ENCODE assay signal across 23 cellular contexts in the genomic region with DNA sequence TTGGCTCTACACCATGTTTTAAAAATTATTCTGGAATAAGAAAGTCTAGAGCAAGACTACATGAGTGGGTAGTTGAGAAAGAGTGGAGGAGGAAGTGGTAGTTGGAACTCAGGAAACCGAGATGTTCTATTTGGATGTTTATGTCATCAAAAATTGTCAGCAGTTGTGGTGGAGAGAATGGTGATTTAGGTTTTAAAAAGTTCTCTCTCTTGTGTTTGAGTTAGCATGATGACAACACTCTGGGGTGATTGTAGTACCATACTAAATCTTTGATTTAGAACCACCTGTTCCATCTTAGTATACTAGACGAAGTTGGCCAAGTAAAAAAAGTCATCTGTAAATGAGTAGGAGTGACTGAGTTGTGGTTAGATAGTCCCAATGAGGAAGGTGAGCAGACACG.
DNase-seq lines count a peak whose midpoint lies in the region; ATAC-seq and TF ChIP-seq lines count a peak whose summit lies in the region.
"Had no signal": no experiment of that assay in that cellular context is flagged by ENCODE, and none has a peak within 500 bp of the region (broad histone marks: within the 10 kb centered on the region; RNA-seq: fewer than 3 reads in every experiment).

No MANE protein-coding gene starts in this region.

- H3K4me1 ChIP-seq in RWPE2 (ENCODE audit: insufficient read depth, poor library complexity, severe bottlenecking) (no peaks in the 10 kb centered on the region), neutrophil (ENCODE audit: control insufficient read depth in 1 of 2, insufficient read depth in 1 of 2, low read depth in 1 of 2, low read length in 1 of 2) (peaks cover 36 to 40% of the 10 kb centered on the region in 2 experiments)
- H3K4me1 ChIP-seq: parathyroid adenoma, sigmoid colon, transverse colon had no signal

- H3K27ac ChIP-seq in HL-60 (replicated peaks) (peak overlapping the region; percentile 60), RWPE2 (ENCODE audit: poor library complexity, severe bottlenecking) (peak overlapping the region; percentile 20), neutrophil (peak overlapping the region; percentile 77)
- H3K27ac ChIP-seq: 22Rv1, parathyroid adenoma, sigmoid colon, transverse colon had no signal

- no peaks in the 10 kb centered on the region for H3K27me3 ChIP-seq in HL-60 (ENCODE audit: insufficient read depth, poor library complexity, severe bottlenecking)
- no peaks in the 10 kb centered on the region for H3K27me3 ChIP-seq in RWPE2 (ENCODE audit: insufficient read depth, poor library complexity, severe bottlenecking)
- H3K27me3 ChIP-seq in neutrophil = no peaks in the 10 kb centered on the region
- H3K27me3 ChIP-seq: sigmoid colon, transverse colon had no signal

- ATAC-seq in RWPE2 (ENCODE audit: low read depth) = no peak
- ATAC-seq: natural killer cell, Panc1 had no signal

- H3K4me3 ChIP-seq in HL-60 (replicated peaks; ENCODE audit: insufficient read depth, low read length) (no peak overlapping the region), RWPE2 (ENCODE audit: severe bottlenecking) (no peak overlapping the region), neutrophil (ENCODE audit: low read depth in 1 of 2, low read length in 1 of 2) (peak overlapping the region; percentile 0 to 1)
- H3K4me3 ChIP-seq: sigmoid colon, transverse colon had no signal

- peak; percentile 13 for DNase-seq in SIG-M5 treated with dmso at 0.1 percent for 504 hours (lab: John Stamatoyannopoulos, UW; ENCODE audit: unreplicated experiment)
- DNase-seq in SIG-M5 (lab: John Stamatoyannopoulos, UW) = no peak
- DNase-seq in HL-60 (ENCODE audit: low read depth in 1 of 2, low spot score in 1 of 2) = peak; percentile 40 to 47
- DNase-seq in RWPE2 (ENCODE audit: low spot score) = no peak
- DNase-seq in NCI-H446 (lab: John Stamatoyannopoulos, UW) = no peak
- DNase-seq in GM10266 (ENCODE audit: extremely low spot score) = no peak
- DNase-seq in NCI-H2107 treated with DMSO at 0.1 percent for 48 hours (lab: John Stamatoyannopoulos, UW; ENCODE audit: unreplicated experiment) = no peak
- DNase-seq: activated effector memory CD4-positive, alpha-beta T cell treated with anti-CD3 and anti-CD28 coated beads, Interleukin-2, amount 50 U/mL, for 16 hours; caudate nucleus; foreskin fibroblast; hippocampal formation; islet precursor cell; mesenchymal stem cell; natural killer cell; NCI-H1105; sigmoid colon; SK-N-SH; stimulated activated CD4-positive, alpha-beta T cell treated with anti-CD3 and anti-CD28 coated beads, Interleukin-1b, Interleukin-23, amount 100 ng/mL, for 48 hours; transverse colon had no signal

- H3K36me3 ChIP-seq in RWPE2 (ENCODE audit: low read depth) (no peaks in the 10 kb centered on the region), neutrophil (no peaks in the 10 kb centered on the region)
- H3K36me3 ChIP-seq: sigmoid colon, transverse colon had no signal

- H3K9me3 ChIP-seq in RWPE2 (ENCODE audit: severe bottlenecking) (no peaks in the 10 kb centered on the region), neutrophil (no peaks in the 10 kb centered on the region)
- H3K9me3 ChIP-seq: sigmoid colon, SK-N-SH, transverse colon had no signal

- no peak for TF ChIP-seq CTCF in HL-60 (IDR thresholded peaks at IDR 0.05; ENCODE audit: insufficient read depth, low read length)
- TF ChIP-seq CTCF in RWPE2 (IDR thresholded peaks at IDR 0.05; ENCODE audit: poor library complexity, severe bottlenecking) = no peak
- TF ChIP-seq CTCF in neutrophil (IDR thresholded peaks at IDR 0.05) = no peak
- no peak for TF ChIP-seq CTCF in GM10266 (IDR thresholded peaks at IDR 0.05; ENCODE audit: control insufficient read depth, insufficient read depth, low read depth, missing control alignments)

Comparison
In these comparisons a context has a peak if more than half of its experiments do, and no peak if none do; other contexts are left out.
1. DNase-seq: peak in SIG-M5 treated with dmso at 0.1 percent for 504 hours (single experiment) and HL-60 (2 of 2); none in SIG-M5 (single experiment), RWPE2 (single experiment), NCI-H446 (0 of 2), GM10266 (single experiment) and NCI-H2107 treated with DMSO at 0.1 percent for 48 hours (single experiment).
2. H3K27ac ChIP-seq: peak in every context shown above with its lines; median percentile 77 in neutrophil; 60 in HL-60; 20 in RWPE2.
3. H3K4me3 ChIP-seq: peak in neutrophil (2 of 2); none in HL-60 (single experiment) and RWPE2 (single experiment).